Comparison of ENCODE assay signal across 8 cellular contexts in the genomic region with DNA sequence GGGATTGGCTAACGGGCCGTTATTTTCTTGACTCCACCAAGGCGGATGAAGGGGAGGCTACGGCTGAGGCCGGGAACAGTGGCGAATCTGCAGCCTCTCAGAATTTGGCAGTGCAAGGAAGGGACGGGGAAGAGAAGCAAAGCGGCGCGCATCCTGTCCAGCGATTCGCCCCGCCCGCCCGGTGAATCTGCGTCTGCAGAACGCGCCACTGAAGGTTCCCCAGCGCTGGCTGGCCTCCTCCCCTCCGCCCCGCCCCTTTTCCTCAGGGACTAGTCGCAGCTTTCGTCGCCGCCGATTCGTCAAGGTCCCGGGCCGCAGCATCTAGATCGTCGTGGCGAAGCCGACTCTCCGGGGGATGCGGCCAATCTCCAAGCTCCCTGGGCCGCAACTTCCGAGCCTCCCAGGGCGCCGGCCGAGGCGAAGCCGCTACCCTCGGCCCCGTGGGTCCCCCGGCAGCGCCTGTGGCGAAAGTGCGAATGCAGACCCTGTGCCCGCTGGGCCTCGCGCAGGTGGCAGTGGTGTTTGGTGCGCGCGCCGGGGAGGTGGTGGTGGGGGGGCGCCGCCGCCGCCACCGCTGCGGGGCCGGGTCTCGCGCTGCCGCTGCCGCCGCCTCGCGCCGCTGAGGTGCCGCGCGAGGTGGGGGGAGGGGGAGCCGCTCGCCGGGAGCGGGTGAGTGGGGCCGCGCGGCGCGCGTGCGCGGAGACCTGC. TPM values are rescaled to one million over a fixed set of nuclear protein-coding genes. Genes with fewer than 3 reads are reported as not detected.
DNase-seq lines count a peak whose midpoint lies in the region; ATAC-seq, FAIRE-seq and TF ChIP-seq lines count a peak whose summit lies in the region.

A gene (plus strand): TSS at position 299 of the 708 bp plus-strand sequence. CDS start 978 bp downstream, outside the sequence.

- ATAC-seq in HG03432 (IDR thresholded peaks at IDR 0.05; ENCODE audit: unreplicated experiment), result peak; percentile 81

- peaks cover 20 to 34% of the 10 kb centered on the region in 2 donors for H3K36me3 ChIP-seq in kidney (ENCODE audit: control insufficient read depth in 1 of 2, insufficient read depth in 2 of 2, low read length in 2 of 2)

- H3K4me3 ChIP-seq in kidney (ENCODE audit: low read length in 2 of 2), result peak within 1 kb of the TSS; percentile 85 to 89

- peaks cover 13 to 23% of the 10 kb centered on the region in 2 donors for H3K4me1 ChIP-seq in kidney (ENCODE audit: control insufficient read depth in 1 of 2, insufficient read depth in 1 of 2, low read depth in 1 of 2, low read length in 2 of 2)

- no peak for FAIRE-seq in kidney (lab: Jason Lieb, UNC)

- DNase-seq in AML-193 (lab: John Stamatoyannopoulos, UW) (peak; percentile 87 to 89), GM19238 (ENCODE audit: insufficient read length, low spot score) (peak; percentile 99), NCI-H460 (ENCODE audit: extremely low read depth, low read depth) (peak; percentile 90), cerebellar cortex (ENCODE audit: low spot score) (peak; percentile 96), kidney (peak; percentile 99)
- peak; percentile 94 for DNase-seq in activated CD4-positive, alpha-beta T cell treated with anti-CD3 and anti-CD28 coated beads for 1 hour
- DNase-seq in stimulated activated CD4-positive, alpha-beta T cell treated with anti-CD3 and anti-CD28 coated beads, Interleukin-12 subunit alpha, Interleukin-12 subunit beta, amount 100 ng/mL, for 48 hours (ENCODE audit: low read depth in 2 of 3, low spot score in 1 of 3), result peak; percentile 95 to 98 (median 96)

- TF ChIP-seq CTCF in kidney (IDR thresholded peaks at IDR 0.05; ENCODE audit: borderline replicate concordance, extremely low read depth, insufficient read depth), result peak; percentile 8

- no peaks in the 10 kb centered on the region for H3K9me3 ChIP-seq in kidney (ENCODE audit: control insufficient read depth in 1 of 2, low read length in 2 of 2)

- H3K27ac ChIP-seq in kidney (ENCODE audit: low read depth in 2 of 2, low read length in 2 of 2), result peak within 1 kb of the TSS; percentile 98 to 99

- intact Hi-C loops in kidney (cut with DNase I), result no loop called here

- H3K9ac ChIP-seq in kidney (ENCODE audit: low read length in 2 of 2), result peak within 1 kb of the TSS; percentile 84 to 98

RNA-seq across cellular contexts. Expression of the gene that starts here (rescaled TPM):
- 5.0 and 6.8 TPM in 2 replicates for total RNA-seq in NCI-H460 (2014; rRNA removed; shearing (Covaris generic))
- 6.8 and 8.9 TPM in 2 replicates for polyA plus RNA-seq in NCI-H460 (2014; cell fraction: nucleus; rRNA removed)
- total RNA-seq in kidney, result 18.8 TPM
- 4.8 TPM for polyA plus RNA-seq in kidney (ENCODE audit: insufficient read depth, low read depth, low replicate concordance)

Comparison
In these comparisons a context has a peak if more than half of its experiments do, and no peak if none do; other contexts are left out.
1. Peak in every context shown above with its lines: DNase-seq, ATAC-seq, H3K4me3 ChIP-seq and H3K27ac ChIP-seq.